In genomic region chr5:10372726-10373709, GRCh38 we compare ENCODE assay signal across 15 cellular contexts. TPM values are rescaled to one million over a fixed set of nuclear protein-coding genes. Genes with fewer than 3 reads are reported as not detected.
DNase-seq lines count a peak whose midpoint lies in the region; TF ChIP-seq lines count a peak whose summit lies in the region.
"Had no signal": no experiment of that assay in that cellular context is flagged by ENCODE, and none has a peak within 500 bp of the region (broad histone marks: within the 10 kb centered on the region; RNA-seq: fewer than 3 reads in every experiment).

No MANE protein-coding gene starts in this region.

- no peaks in the 10 kb centered on the region for H3K9me3 Mint-ChIP-seq in CD8-positive, alpha-beta memory T cell
- H3K9me3 Mint-ChIP-seq in nephron: no peaks in the 10 kb centered on the region

- H3K27ac Mint-ChIP-seq in CD8-positive, alpha-beta memory T cell: peak overlapping the region in 7 of 8 donors; percentile 47 to 83 (median 70)
- H3K27ac Mint-ChIP-seq in nephron: peak overlapping the region in 2 of 3 experiments; percentile 71 to 74

- H3K36me3 Mint-ChIP-seq in CD8-positive, alpha-beta memory T cell: peaks cover 0 to 30% (median 7%) of the 10 kb centered on the region in 3 donors
- peaks cover 58% of the 10 kb centered on the region for H3K36me3 Mint-ChIP-seq in nephron (ENCODE audit: low read depth)

- in situ Hi-C loops in HAP-1 (cut with MboI; ENCODE audit: low sequenced_read_pairs): no loop called here

- DNase-seq in CD8-positive, alpha-beta memory T cell: no peak
- DNase-seq in HAP-1 (ENCODE audit: low spot score in 2 of 2) (peak; percentile 64 to 68), coronary artery (ENCODE audit: low spot score) (no peak), SHP77 (lab: John Stamatoyannopoulos, UW) (no peak), MG63 (no peak), D341Med (ENCODE audit: low spot score) (no peak), putamen (ENCODE audit: low spot score) (no peak)
- DNase-seq: activated gamma-delta T cell, brain microvascular endothelial cell, lower lobe of right lung, NCI-H748 treated with DMSO at 0.1 percent for 48 hours, right lobe of liver had no signal

- no peaks in the 10 kb centered on the region for H3K27me3 ChIP-seq in CD8-positive, alpha-beta memory T cell (ENCODE audit: insufficient read depth, low read length, poor library complexity, severe bottlenecking)
- H3K27me3 ChIP-seq in HAP-1 (ENCODE audit: low read depth) (no peaks in the 10 kb centered on the region), MG63 (no peaks in the 10 kb centered on the region)
- H3K27me3 ChIP-seq: BLaER1 treated with 17β-estradiol and CSF1 and Interleukin-3, amounts not matched to agents 10 nM and 100 nM; brain microvascular endothelial cell; right lobe of liver; tibial nerve had no signal

- peaks cover 3% of the 10 kb centered on the region for H3K36me3 ChIP-seq in CD8-positive, alpha-beta memory T cell (ENCODE audit: insufficient read depth, low read length)
- H3K36me3 ChIP-seq in HAP-1 (replicated peaks) (peaks cover 6% of the 10 kb centered on the region; the same call in 1 of the 2 replicates), MG63 (peaks cover 19% of the 10 kb centered on the region)
- H3K36me3 ChIP-seq: right lobe of liver had no signal

- no peak overlapping the region for H3K27ac ChIP-seq in CD8-positive, alpha-beta memory T cell (ENCODE audit: low read depth, low read length)
- H3K27ac ChIP-seq in coronary artery: no peak overlapping the region
- H3K27ac ChIP-seq: BLaER1 treated with 17β-estradiol and CSF1 and Interleukin-3, amounts not matched to agents 10 nM and 100 nM; brain microvascular endothelial cell; lower lobe of right lung; right lobe of liver; tibial nerve had no signal

- no peak for TF ChIP-seq CTCF in coronary artery (IDR thresholded peaks at IDR 0.05)
- no peak for TF ChIP-seq CTCF in nephron (IDR thresholded peaks at IDR 0.05; ENCODE audit: unreplicated experiment in 3 of 3)

- H3K9me3 ChIP-seq in CD8-positive, alpha-beta memory T cell (ENCODE audit: low read length): no peaks in the 10 kb centered on the region
- H3K9me3 ChIP-seq in HAP-1 (no peaks in the 10 kb centered on the region), MG63 (no peaks in the 10 kb centered on the region)
- H3K9me3 ChIP-seq: lower lobe of right lung, right lobe of liver, tibial nerve had no signal

- peaks cover 37% of the 10 kb centered on the region for H3K4me1 ChIP-seq in CD8-positive, alpha-beta memory T cell (ENCODE audit: insufficient read depth, low read length)
- H3K4me1 ChIP-seq in HAP-1: peaks cover 42% of the 10 kb centered on the region

- peak overlapping the region in 4 of 7 donors; percentile 5 to 55 (median 36) for H3K4me3 Mint-ChIP-seq in CD8-positive, alpha-beta memory T cell
- H3K4me3 Mint-ChIP-seq in nephron: no peak overlapping the region

- H3K4me1 Mint-ChIP-seq in CD8-positive, alpha-beta memory T cell: peaks cover 79 to 94% (median 90%) of the 10 kb centered on the region in 3 donors
- H3K4me1 Mint-ChIP-seq in nephron: peaks cover 44% of the 10 kb centered on the region

- no peak overlapping the region for H3K4me3 ChIP-seq in CD8-positive, alpha-beta memory T cell (ENCODE audit: low read length)
- H3K4me3 ChIP-seq in HAP-1 (no peak overlapping the region), coronary artery (peak overlapping the region; percentile 23), MG63 (no peak overlapping the region)
- H3K4me3 ChIP-seq: BLaER1 treated with 17β-estradiol and CSF1 and Interleukin-3, amounts not matched to agents 10 nM and 100 nM; lower lobe of right lung; right lobe of liver; tibial nerve had no signal

- peaks cover 0 to 2% of the 10 kb centered on the region in 2 donors for H3K27me3 Mint-ChIP-seq in CD8-positive, alpha-beta memory T cell
- H3K27me3 Mint-ChIP-seq in nephron (ENCODE audit: low read depth): no peaks in the 10 kb centered on the region

- POLR2A ChIA-PET in CD8-positive, alpha-beta memory T cell (lab: Charles Lee): no interaction called here

- CTCF ChIA-PET in CD8-positive, alpha-beta memory T cell (lab: Charles Lee): no interaction called here

RNA-seq across cellular contexts. Expression of gene MARCHF6, which starts 19.5 kb away (rescaled TPM):
- 100 to 1,000 TPM; 103 to 110 TPM for total RNA-seq in CD8-positive, alpha-beta memory T cell
- polyA plus RNA-seq in CD8-positive, alpha-beta memory T cell: 54.2 TPM
- 67.5 and 72.8 TPM in 2 replicates for total RNA-seq in MG63 (2014; rRNA removed; shearing (Covaris generic); ENCODE audit: low replicate concordance)

Comparison
In these comparisons a context has a peak if more than half of its experiments do, and no peak if none do; other contexts are left out.
1. DNase-seq: peak in HAP-1 (2 of 2); none in CD8-positive, alpha-beta memory T cell (0 of 5), coronary artery (single experiment), SHP77 (0 of 2), MG63 (single experiment), D341Med (single experiment) and putamen (single experiment).
2. H3K4me3 Mint-ChIP-seq: peak in CD8-positive, alpha-beta memory T cell (4 of 7); none in nephron (0 of 3).